Comparison of ENCODE assay signal across 33 cellular contexts in genomic region chr21:17279663-17280062, GRCh38.
"Had no signal": no experiment of that assay in that cellular context is flagged by ENCODE, and none has a peak within 500 bp of the region (broad histone marks: within the 10 kb centered on the region; RNA-seq: fewer than 3 reads in every experiment).

No MANE protein-coding gene starts in this region.

- H3K36me3 ChIP-seq: MG63 had no signal

- DNase-seq: Kasumi-1, MG63, MM.1S, MV-4-11, NCI-H1048, NCI-H1092, NCI-H1092 treated with DMSO at 0.1 percent for 48 hours, NCI-H1105, NCI-H1105 treated with DMSO at 0.1 percent for 48 hours, NCI-H1417 treated with DMSO at 0.1 percent for 48 hours, NCI-H1436, NCI-H1436 treated with DMSO at 0.1 percent for 48 hours, NCI-H146, NCI-H1694, NCI-H1694 treated with DMSO at 0.1 percent for 48 hours, NCI-H187, NCI-H187 treated with DMSO at 0.1 percent for 48 hours, NCI-H1930, NCI-H2029 treated with DMSO at 0.1 percent for 48 hours, NCI-H2081, NCI-H2081 treated with DMSO at 0.1 percent for 48 hours, NCI-H2107, NCI-H2171, NCI-H2171 treated with DMSO at 0.1 percent for 48 hours, NCI-H2227 treated with DMSO at 0.1 percent for 48 hours, NCI-H226, NCI-H345, NCI-H446, NCI-H446 treated with DMSO at 0.1 percent for 48 hours, NCI-H510A, NCI-H510A treated with DMSO at 0.1 percent for 48 hours, NCI-H524, NCI-H524 treated with DMSO at 0.1 percent for 48 hours had no signal

- H3K4me3 ChIP-seq: MG63 had no signal

- H3K27me3 ChIP-seq: MG63 had no signal
